19 cellular contexts compared by ENCODE assay signal in the genomic region with DNA sequence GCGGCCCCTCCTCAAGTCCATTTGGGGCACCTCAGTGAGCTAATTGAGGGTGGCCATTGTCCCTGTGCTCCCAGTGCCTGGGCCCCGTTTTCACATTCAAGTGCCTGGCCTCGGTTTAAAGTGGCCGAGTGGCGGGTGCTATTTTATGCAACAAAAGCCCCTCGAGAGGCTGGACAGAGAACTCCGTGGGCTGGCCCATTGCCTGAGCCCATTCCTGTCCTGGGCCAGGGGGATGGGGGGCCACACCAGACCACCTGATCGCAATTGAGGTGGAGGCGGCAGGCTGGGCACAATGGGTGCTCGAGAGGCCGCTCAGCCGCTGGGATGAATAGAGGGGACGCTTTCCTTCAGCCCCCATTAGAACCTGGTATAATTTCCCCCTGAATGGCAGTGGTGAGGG.
"Had no signal": no experiment of that assay in that cellular context is flagged by ENCODE, and none has a peak within 500 bp of the region (broad histone marks: within the 10 kb centered on the region; RNA-seq: fewer than 3 reads in every experiment).

No MANE protein-coding gene starts in this region.

- H3K27ac ChIP-seq: epithelial cell of prostate, esophagus squamous epithelium, gastrocnemius medialis, heart right ventricle, left lung had no signal

- H3K27me3 ChIP-seq: gastrocnemius medialis had no signal

- DNase-seq: cortex of kidney; effector CD8-positive, alpha-beta T cell; effector memory CD8-positive, alpha-beta T cell; erythroblast; esophagus squamous epithelium; foreskin fibroblast; foreskin melanocyte; gastrocnemius medialis; heart right ventricle; hippocampal formation; left cardiac atrium; left lung; left ventricle myocardium superior; mammary epithelial cell; mesendoderm; mucosa of descending colon had no signal

- H3K9me3 ChIP-seq: esophagus squamous epithelium, gastrocnemius medialis, heart right ventricle, left lung, mucosa of descending colon had no signal

- ATAC-seq: effector memory CD8-positive, alpha-beta T cell; esophagus mucosa; gastrocnemius medialis; heart right ventricle; left cardiac atrium; left lung; left ventricle myocardium superior; mucosa of descending colon had no signal

- H3K36me3 ChIP-seq: esophagus squamous epithelium, gastrocnemius medialis, heart right ventricle, left lung had no signal

- H3K4me1 ChIP-seq: esophagus squamous epithelium, gastrocnemius medialis, heart right ventricle, left lung had no signal

- H3K4me3 ChIP-seq: esophagus squamous epithelium, gastrocnemius medialis, heart right ventricle, left lung, lung, mucosa of descending colon had no signal
